20 cellular contexts compared by ENCODE assay signal in the genomic region with DNA sequence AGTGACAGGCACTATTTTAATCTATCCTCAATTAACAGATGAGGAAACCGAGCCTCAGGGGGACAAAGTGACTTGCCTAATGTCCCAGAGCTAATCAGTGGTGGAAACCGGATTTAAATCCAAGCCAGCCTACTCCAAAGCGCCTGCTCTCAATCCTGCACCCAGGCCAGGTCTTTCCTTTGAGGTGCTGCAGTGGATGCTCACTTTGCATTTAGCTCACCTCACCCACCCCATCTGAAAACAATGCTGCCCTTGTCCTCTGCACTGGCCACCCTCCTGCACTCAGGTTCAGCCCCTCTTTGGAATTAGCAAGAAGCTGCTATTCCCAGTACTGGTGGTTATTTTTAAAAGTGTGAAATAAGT. TPM values are rescaled to one million over a fixed set of nuclear protein-coding genes. Genes with fewer than 3 reads are reported as not detected.
DNase-seq lines count a peak whose midpoint lies in the region; TF ChIP-seq lines count a peak whose summit lies in the region.
"Had no signal": no experiment of that assay in that cellular context is flagged by ENCODE, and none has a peak within 500 bp of the region (broad histone marks: within the 10 kb centered on the region; RNA-seq: fewer than 3 reads in every experiment).

No MANE protein-coding gene starts in this region.

- H3K27ac ChIP-seq in right atrium auricular region (no peak overlapping the region), subcutaneous abdominal adipose tissue (ENCODE audit: low read depth, low read length) (peak overlapping the region; percentile 56)
- H3K27ac ChIP-seq: GM23248, HL-60 had no signal

- TF ChIP-seq CTCF in right atrium auricular region (IDR thresholded peaks at IDR 0.05) = no peak

- H3K9ac ChIP-seq in adipocyte (ENCODE audit: low read length) = peak overlapping the region; percentile 17
- H3K9ac ChIP-seq in subcutaneous abdominal adipose tissue (ENCODE audit: low read length in 5 of 5) = peak overlapping the region in 2 of 5 donors; percentile 26 to 54
- H3K9ac ChIP-seq: GM23248 had no signal

- H3K4me1 ChIP-seq in right atrium auricular region = peaks cover 0 to 64% of the 10 kb centered on the region in 2 donors
- H3K4me1 ChIP-seq in adipocyte (ENCODE audit: control insufficient read depth, insufficient read depth, low read length) = peaks cover 56% of the 10 kb centered on the region
- H3K4me1 ChIP-seq in subcutaneous abdominal adipose tissue (ENCODE audit: control insufficient read depth in 5 of 5, insufficient read depth in 5 of 5, low read length in 5 of 5) = peaks cover 30 to 92% (median 74%) of the 10 kb centered on the region in 5 donors

- DNase-seq in cardiac septum (ENCODE audit: low spot score) = peak; percentile 15
- no peak for DNase-seq in right atrium auricular region (ENCODE audit: low spot score)
- no peak for DNase-seq in adipocyte (ENCODE audit: low read depth)
- DNase-seq in islet precursor cell = peak; percentile 81
- DNase-seq in UCSD-AML1 (lab: John Stamatoyannopoulos, UW; ENCODE audit: unreplicated experiment) = no peak
- DNase-seq in iPS-NIHi11 (ENCODE audit: low spot score) = no peak
- DNase-seq in KBM-7 = no peak
- DNase-seq: BE2C; CD4-positive, alpha-beta memory T cell; EL; HCEC 1CT; NCI-H1092 treated with DMSO at 0.1 percent for 48 hours; NCI-H2081; NCI-H2171 treated with DMSO at 0.1 percent for 48 hours; NCI-H446 treated with DMSO at 0.1 percent for 48 hours; NCI-H748 treated with DMSO at 0.1 percent for 48 hours; SHP77 had no signal

- H3K4me3 ChIP-seq in right atrium auricular region (no peak overlapping the region), adipocyte (ENCODE audit: low read length) (no peak overlapping the region), subcutaneous abdominal adipose tissue (ENCODE audit: low read depth in 1 of 5, low read length in 5 of 5) (no peak overlapping the region)
- H3K4me3 ChIP-seq: GM23248 had no signal

- H3K27me3 ChIP-seq in right atrium auricular region (no peaks in the 10 kb centered on the region), adipocyte (replicated peaks; ENCODE audit: control insufficient read depth, insufficient read depth, low read length) (no peaks in the 10 kb centered on the region), subcutaneous abdominal adipose tissue (ENCODE audit: control insufficient read depth in 5 of 5, insufficient read depth in 4 of 5, low read length in 5 of 5) (no peaks in the 10 kb centered on the region)
- H3K27me3 ChIP-seq: BE2C had no signal

- in situ Hi-C loops in KBM-7 (cut with MboI; ENCODE audit: low pct_unique_long_range_greater_than_20kb, low sequenced_read_pairs) = no loop called here

- H3K9me3 ChIP-seq in right atrium auricular region (no peaks in the 10 kb centered on the region), adipocyte (ENCODE audit: control insufficient read depth, low read length) (no peaks in the 10 kb centered on the region), subcutaneous abdominal adipose tissue (ENCODE audit: control insufficient read depth in 5 of 5, low read length in 5 of 5) (no peaks in the 10 kb centered on the region)
- H3K9me3 ChIP-seq: BE2C had no signal

- intact Hi-C loops in cardiac septum (cut with DNase I) = no loop called here

- peaks cover 10% of the 10 kb centered on the region for H3K36me3 ChIP-seq in right atrium auricular region
- peaks cover 72% of the 10 kb centered on the region for H3K36me3 ChIP-seq in adipocyte (ENCODE audit: control insufficient read depth, insufficient read depth, low read length, severe bottlenecking)
- H3K36me3 ChIP-seq in subcutaneous abdominal adipose tissue (ENCODE audit: control insufficient read depth in 5 of 5, insufficient read depth in 5 of 5, low read length in 5 of 5) = peaks cover 3 to 76% (median 64%) of the 10 kb centered on the region in 5 donors

RNA-seq across cellular contexts. Expression of a gene that starts 16.0 kb away (rescaled TPM):
- total RNA-seq in cardiac septum = 41.4 TPM
- total RNA-seq in right atrium auricular region = 10 to 100 TPM; 42.8 to 55.8 TPM
- total RNA-seq: CD4-positive, alpha-beta memory T cell had no signal

Comparison
In these comparisons a context has a peak if more than half of its experiments do, and no peak if none do; other contexts are left out.
1. DNase-seq: peak in cardiac septum (single experiment) and islet precursor cell (single experiment); none in right atrium auricular region (single experiment), adipocyte (single experiment), UCSD-AML1 (single experiment), iPS-NIHi11 (single experiment) and KBM-7 (single experiment).